In genomic region chr12:110550981-110551380, GRCh38 we compare ENCODE assay signal across 25 cellular contexts. TPM values are rescaled to one million over a fixed set of nuclear protein-coding genes. Genes with fewer than 3 reads are reported as not detected.
"Had no signal": no experiment of that assay in that cellular context is flagged by ENCODE, and none has a peak within 500 bp of the region (broad histone marks: within the 10 kb centered on the region; RNA-seq: fewer than 3 reads in every experiment).

No MANE protein-coding gene starts in this region.

- H3K27me3 ChIP-seq: body of pancreas, hepatocyte, left lung, pancreas, sigmoid colon, upper lobe of left lung had no signal

- H3K9me3 ChIP-seq: body of pancreas, left lung, sigmoid colon, thoracic aorta, upper lobe of left lung had no signal

- H3K27ac Mint-ChIP-seq: activated naive CD4-positive, alpha-beta T cell treated with anti-CD3 and anti-CD28 coated beads, Interleukin-2, amount 50 U/mL, for 24 hours; dendritic cell treated with granulocyte-macrophage colony-stimulating factor and Interleukin-4, amounts not matched to agents 40 ng/mL and 50 ng/mL, for 4 days; nephron progenitor cell; WTC11 had no signal

- H3K36me3 ChIP-seq: pancreas, sigmoid colon, thoracic aorta had no signal

- H3K4me3 Mint-ChIP-seq: activated naive CD4-positive, alpha-beta T cell treated with anti-CD3 and anti-CD28 coated beads, Interleukin-2, amount 50 U/mL, for 24 hours; dendritic cell treated with granulocyte-macrophage colony-stimulating factor and Interleukin-4, amounts not matched to agents 40 ng/mL and 50 ng/mL, for 4 days; immature natural killer cell; nephron progenitor cell; WTC11 had no signal

- H3K27ac ChIP-seq: body of pancreas, hepatocyte, left lung, pancreas, thoracic aorta, upper lobe of left lung had no signal

- ATAC-seq: body of pancreas, left lung, pancreas, WTC11 had no signal

- H3K9me3 Mint-ChIP-seq: activated naive CD4-positive, alpha-beta T cell treated with anti-CD3 and anti-CD28 coated beads, Interleukin-2, amount 50 U/mL, for 24 hours; dendritic cell treated with granulocyte-macrophage colony-stimulating factor and Interleukin-4, amounts not matched to agents 40 ng/mL and 50 ng/mL, for 4 days; immature natural killer cell; nephron progenitor cell; WTC11 had no signal

- H3K27me3 Mint-ChIP-seq: activated naive CD4-positive, alpha-beta T cell treated with anti-CD3 and anti-CD28 coated beads, Interleukin-2, amount 50 U/mL, for 24 hours; dendritic cell treated with granulocyte-macrophage colony-stimulating factor and Interleukin-4, amounts not matched to agents 40 ng/mL and 50 ng/mL, for 4 days had no signal

- H3K4me3 ChIP-seq: body of pancreas, hepatocyte, left lung, pancreas, sigmoid colon, smooth muscle cell, thoracic aorta, upper lobe of left lung had no signal

- H2AFZ ChIP-seq: hepatocyte had no signal

- H3K4me2 ChIP-seq: hepatocyte, smooth muscle cell had no signal

- DNase-seq: activated CD4-positive, alpha-beta T cell treated with anti-CD3 and anti-CD28 coated beads, Interleukin-2, amount 50 U/mL, for 4 hours; activated CD8-positive, alpha-beta memory T cell treated with anti-CD3 and anti-CD28 coated beads for 24 hours; activated CD8-positive, alpha-beta memory T cell treated with anti-CD3 and anti-CD28 coated beads, Interleukin-2, amount 50 U/mL, for 4 hours; activated gamma-delta T cell; anterior cingulate cortex; body of pancreas; caudate nucleus; effector CD4-positive, alpha-beta T cell; foreskin fibroblast; immature natural killer cell; left lung; nephron progenitor cell; pancreas; sigmoid colon; stimulated activated CD4-positive, alpha-beta T cell treated with anti-CD3 and anti-CD28 coated beads, Interleukin-2, amount 100 ng/mL, for 48 hours; stimulated activated naive CD4-positive, alpha-beta T cell treated with Interleukin-2 at 50 U/mL for 16 hours; T1000; upper lobe of left lung had no signal

RNA-seq across cellular contexts. Expression of gene RAD9B, which starts 48.9 kb away (rescaled TPM):
- total RNA-seq: epithelial cell of proximal tubule, smooth muscle cell had no signal
